In genomic region chr11:129895126-129896041, GRCh38 we compare ENCODE assay signal across 8 cellular contexts. TPM values are rescaled to one million over a fixed set of nuclear protein-coding genes. Genes with fewer than 3 reads are reported as not detected.
DNase-seq lines count a peak whose midpoint lies in the region; ATAC-seq and TF ChIP-seq lines count a peak whose summit lies in the region.

Gene NFRKB, minus strand, starts transcription at chr11:129895578. Its CDS starts 2,729 bp downstream, at chr11:129892849.

- peaks cover 32% of the 10 kb centered on the region for H3K36me3 Mint-ChIP-seq in endodermal cell (ENCODE audit: low read depth)

- H3K27ac Mint-ChIP-seq in endodermal cell = peak within 1 kb of the TSS; percentile 90

- H3K9me3 Mint-ChIP-seq in endodermal cell = no peaks in the 10 kb centered on the region

- DNase-seq in CMK (ENCODE audit: low read depth) (peak; percentile 79), HL-60 (ENCODE audit: low read depth in 1 of 2, low spot score in 1 of 2) (peak; percentile 57 to 75), NOMO-1 treated with dmso at 0.1 percent for 144 hours (lab: John Stamatoyannopoulos, UW; ENCODE audit: unreplicated experiment) (peak; percentile 75), endodermal cell (peak; percentile 99)
- peak; percentile 43 for DNase-seq in activated CD8-positive, alpha-beta memory T cell treated with anti-CD3 and anti-CD28 coated beads, Interleukin-2, amount 50 U/mL, for 1 hour (ENCODE audit: extremely low read depth)
- DNase-seq in stimulated activated CD8-positive, alpha-beta memory T cell treated with anti-CD3 and anti-CD28 coated beads, Interleukin-15, amount 100 ng/mL, for 4 hours (ENCODE audit: low read depth in 2 of 2) = peak; percentile 66 to 78

- peak within 1 kb of the TSS; percentile 95 for H3K4me3 Mint-ChIP-seq in endodermal cell

- H3K27me3 Mint-ChIP-seq in endodermal cell (ENCODE audit: insufficient read depth) = no peaks in the 10 kb centered on the region

- H3K36me3 ChIP-seq in endodermal cell (ENCODE audit: control insufficient read depth, insufficient read depth, low read length) (peaks cover 30% of the 10 kb centered on the region), mesodermal cell (ENCODE audit: control insufficient read depth, insufficient read depth, low read length) (peaks cover 50% of the 10 kb centered on the region)

- no peaks in the 10 kb centered on the region for H3K9me3 ChIP-seq in endodermal cell (ENCODE audit: control insufficient read depth, low read length)
- no peaks in the 10 kb centered on the region for H3K9me3 ChIP-seq in mesodermal cell (ENCODE audit: control insufficient read depth, low read length)

- peak; percentile 95 for ATAC-seq in GM19455 (IDR thresholded peaks at IDR 0.05; ENCODE audit: unreplicated experiment)

- H3K27ac ChIP-seq in HL-60 (replicated peaks) (peak within 1 kb of the TSS; percentile 81), endodermal cell (ENCODE audit: low read depth, low read length) (peak within 1 kb of the TSS; percentile 63), mesodermal cell (ENCODE audit: low read depth, low read length, severe bottlenecking) (peak within 1 kb of the TSS; percentile 30)

- no peaks in the 10 kb centered on the region for H3K27me3 ChIP-seq in HL-60 (ENCODE audit: insufficient read depth, poor library complexity, severe bottlenecking)
- no peaks in the 10 kb centered on the region for H3K27me3 ChIP-seq in endodermal cell (ENCODE audit: control insufficient read depth, insufficient read depth, low read length, poor library complexity, severe bottlenecking)

- 2 to 12% methylated on average over 23 to 77 of the region's 77 CpGs for WGBS in endodermal cell (ENCODE audit: insufficient coverage in 1 of 2, insufficient read length in 1 of 2), 2 experiments
- WGBS in mesodermal cell (ENCODE audit: insufficient coverage in 2 of 2), 2 experiments = 4 to 6% methylated on average over 39 to 56 of the region's 77 CpGs

- peak within 1 kb of the TSS; percentile 70 for H3K9ac ChIP-seq in endodermal cell (ENCODE audit: extremely low read depth, low read length, poor library complexity, severe bottlenecking)

- TF ChIP-seq CTCF in HL-60 (IDR thresholded peaks at IDR 0.05; ENCODE audit: insufficient read depth, low read length) (no peak), endodermal cell (conservative IDR thresholded peaks at IDR 0.05) (no peak)

- H3K4me1 Mint-ChIP-seq in endodermal cell = peaks cover 15% of the 10 kb centered on the region

- no peaks in the 10 kb centered on the region for H3K4me1 ChIP-seq in endodermal cell (ENCODE audit: control insufficient read depth, insufficient read depth, low read length)
- H3K4me1 ChIP-seq in mesodermal cell (ENCODE audit: control insufficient read depth, insufficient read depth, low read length, poor library complexity, severe bottlenecking) = peaks cover 9% of the 10 kb centered on the region

- peak within 1 kb of the TSS; percentile 96 for H3K4me3 ChIP-seq in HL-60 (replicated peaks; ENCODE audit: insufficient read depth, low read length)
- H3K4me3 ChIP-seq in endodermal cell (ENCODE audit: low read length) = peak within 1 kb of the TSS; percentile 91
- H3K4me3 ChIP-seq in mesodermal cell (ENCODE audit: extremely low read depth, insufficient read depth, low read length, poor library complexity, severe bottlenecking) = peak within 1 kb of the TSS; percentile 82

RNA-seq across cellular contexts. Expression of gene NFRKB, which starts in this region (rescaled TPM):
- 10 to 100 TPM; 46.1 to 46.5 TPM for total RNA-seq in endodermal cell
- 38.8 TPM for polyA plus RNA-seq in endodermal cell (2013, experiment 1 of 2)
- polyA plus RNA-seq in endodermal cell (2013, experiment 2 of 2) = 35.3 TPM
- 25.6 TPM for polyA plus RNA-seq in mesodermal cell (2013, experiment 1 of 2)
- 24.9 TPM for polyA plus RNA-seq in mesodermal cell (2013, experiment 2 of 2)

Comparison
In these comparisons a context has a peak if more than half of its experiments do, and no peak if none do; other contexts are left out.
1. Peak in every context shown above with its lines: DNase-seq, ATAC-seq, H3K4me3 ChIP-seq and H3K27ac ChIP-seq.
2. DNase-seq: peak in every context shown above with its lines; median percentile 99 in endodermal cell; 79 in CMK; 75 in NOMO-1 treated with dmso at 0.1 percent for 144 hours; 72 in stimulated activated CD8-positive, alpha-beta memory T cell treated with anti-CD3 and anti-CD28 coated beads, Interleukin-15, amount 100 ng/mL, for 4 hours; 66 in HL-60; 43 in activated CD8-positive, alpha-beta memory T cell treated with anti-CD3 and anti-CD28 coated beads, Interleukin-2, amount 50 U/mL, for 1 hour.
3. H3K27ac ChIP-seq: peak in every context shown above with its lines; median percentile 81 in HL-60; 63 in endodermal cell; 30 in mesodermal cell.